ENCODE assay signal across 8 cellular contexts in genomic region chr12:125163148-125163547, GRCh38. TPM values are rescaled to one million over a fixed set of nuclear protein-coding genes. Genes with fewer than 3 reads are reported as not detected.
"Had no signal": no experiment of that assay in that cellular context is flagged by ENCODE, and none has a peak within 500 bp of the region (broad histone marks: within the 10 kb centered on the region; RNA-seq: fewer than 3 reads in every experiment).

No MANE protein-coding gene starts in this region.

- ATAC-seq: HepG2 had no signal

- DNase-seq: IMR-90, KBM-7, KG1 had no signal

- H3K4me3 Mint-ChIP-seq: IgD-negative memory B cell had no signal

- FAIRE-seq: HepG2, HTR-8/SVneo had no signal

- H3K27ac ChIP-seq: HL-60, KMS-11 had no signal

- H3K4me2 ChIP-seq: KMS-11 had no signal

- H3K9ac ChIP-seq: KMS-11 had no signal

RNA-seq across cellular contexts. Expression of gene TMEM132B, which starts 23.0 kb away (rescaled TPM):
- polyA plus RNA-seq: HepG2, IgD-negative memory B cell had no signal
